In genomic region chr13:36355632-36356031, GRCh38 we compare ENCODE assay signal across 22 cellular contexts. TPM values are rescaled to one million over a fixed set of nuclear protein-coding genes. Genes with fewer than 3 reads are reported as not detected.
"Had no signal": no experiment of that assay in that cellular context is flagged by ENCODE, and none has a peak within 500 bp of the region (broad histone marks: within the 10 kb centered on the region; RNA-seq: fewer than 3 reads in every experiment).

No MANE protein-coding gene starts in this region.

- FAIRE-seq: astrocyte had no signal

- ATAC-seq: activated T-helper 17 cell treated with anti-CD3 and anti-CD28 coated beads, Interleukin-2, amount 50 U/mL, for 72 hours; PC-3; T-helper 17 cell; WTC11 had no signal

- H3K4me3 Mint-ChIP-seq: activated CD4-positive, alpha-beta memory T cell treated with anti-CD3 and anti-CD28 coated beads, Interleukin-2, amount 10 ng/mL, durations not matched to agents 7 days and 5 days; activated CD4-positive, alpha-beta T cell treated with anti-CD3 and anti-CD28 coated beads, Interleukin-2, amount 10 ng/mL, durations not matched to agents 7 days and 5 days; activated naive CD4-positive, alpha-beta T cell treated with anti-CD3 and anti-CD28 coated beads for 36 hours; activated naive CD8-positive, alpha-beta T cell; activated T-helper 17 cell treated with anti-CD3 and anti-CD28 coated beads, Interleukin-2, amount 50 U/mL, for 72 hours; brain; central memory CD8-positive, alpha-beta T cell; T-helper 17 cell; WTC11 had no signal

- H3K4me1 Mint-ChIP-seq: activated T-helper 17 cell treated with anti-CD3 and anti-CD28 coated beads, Interleukin-2, amount 50 U/mL, for 72 hours; central memory CD8-positive, alpha-beta T cell; T-helper 17 cell had no signal

- H3K36me3 Mint-ChIP-seq: activated naive CD8-positive, alpha-beta T cell; brain had no signal

- DNase-seq: activated CD4-positive, alpha-beta memory T cell treated with anti-CD3 and anti-CD28 coated beads, Interleukin-2, amount 10 ng/mL, durations not matched to agents 7 days and 5 days; activated CD4-positive, alpha-beta T cell treated with anti-CD3 and anti-CD28 coated beads, Interleukin-2, amount 10 ng/mL, durations not matched to agents 7 days and 5 days; activated gamma-delta T cell; activated naive CD4-positive, alpha-beta T cell treated with anti-CD3 and anti-CD28 coated beads for 36 hours; activated T-cell treated with anti-CD3 and anti-CD28 coated beads for 4 hours; activated T-cell treated with anti-CD3 and anti-CD28 coated beads, Interleukin-2, amount 50 U/mL, for 48 hours; amygdala; KG1; NCI-H1048; NCI-H1930; NCI-H2107; NCI-H510A treated with DMSO at 0.1 percent for 48 hours; PC-3; SHP77 treated with DMSO at 0.1 percent for 48 hours; T-helper 17 cell; T-helper 9 cell had no signal

- H3K9me3 Mint-ChIP-seq: activated CD4-positive, alpha-beta memory T cell treated with anti-CD3 and anti-CD28 coated beads, Interleukin-2, amount 10 ng/mL, durations not matched to agents 7 days and 5 days; activated CD4-positive, alpha-beta T cell treated with anti-CD3 and anti-CD28 coated beads, Interleukin-2, amount 10 ng/mL, durations not matched to agents 7 days and 5 days; activated naive CD4-positive, alpha-beta T cell treated with anti-CD3 and anti-CD28 coated beads for 36 hours; activated T-helper 17 cell treated with anti-CD3 and anti-CD28 coated beads, Interleukin-2, amount 50 U/mL, for 72 hours; brain; central memory CD8-positive, alpha-beta T cell had no signal

- H3K27me3 Mint-ChIP-seq: central memory CD8-positive, alpha-beta T cell had no signal

- H3K27ac Mint-ChIP-seq: activated CD4-positive, alpha-beta memory T cell treated with anti-CD3 and anti-CD28 coated beads, Interleukin-2, amount 10 ng/mL, durations not matched to agents 7 days and 5 days; activated CD4-positive, alpha-beta T cell treated with anti-CD3 and anti-CD28 coated beads, Interleukin-2, amount 10 ng/mL, durations not matched to agents 7 days and 5 days; activated naive CD4-positive, alpha-beta T cell treated with anti-CD3 and anti-CD28 coated beads for 36 hours; activated naive CD8-positive, alpha-beta T cell; activated T-helper 17 cell treated with anti-CD3 and anti-CD28 coated beads, Interleukin-2, amount 50 U/mL, for 72 hours; T-helper 17 cell; WTC11 had no signal

RNA-seq across cellular contexts. Expression of gene CCDC169, which starts 58.0 kb away (rescaled TPM):
- total RNA-seq: T-helper 17 cell had no signal
